In genomic region chr5:94746731-94747124, GRCh38 we compare ENCODE assay signal across 1 cellular context.
TF ChIP-seq lines count a peak whose summit lies in the region.

No MANE protein-coding gene starts in this region.

TF ChIP-seq in GM12878, 131 proteins besides CTCF, POLR2A, EP300 and RAD21 (continued from another document and continues in another):
- no peak for TF ChIP-seq CEBPZ (IDR thresholded peaks at IDR 0.05; ENCODE audit: low read depth, low read length)
- TF ChIP-seq E4F1 (IDR thresholded peaks at IDR 0.05; ENCODE audit: borderline replicate concordance, partially characterized antibody): no peak
- peak; percentile 80 for TF ChIP-seq EED (IDR thresholded peaks at IDR 0.05; ENCODE audit: low read depth)
- peak; percentile 77 for TF ChIP-seq IKZF1 (conservative IDR thresholded peaks at IDR 0.05)
- TF ChIP-seq RUNX3 (IDR thresholded peaks at IDR 0.05; ENCODE audit: low read length): peak; percentile 83
- TF ChIP-seq HSF1 (IDR thresholded peaks at IDR 0.05; ENCODE audit: low read depth, low read length): no peak
- TF ChIP-seq ZNF384 (IDR thresholded peaks at IDR 0.05; ENCODE audit: borderline replicate concordance, low read depth, low read length): no peak
- no peak for TF ChIP-seq ELK1 (IDR thresholded peaks at IDR 0.05; ENCODE audit: low read depth, low read length)
- TF ChIP-seq CREB1 (IDR thresholded peaks at IDR 0.05; ENCODE audit: low read depth): no peak
- TF ChIP-seq IRF3 (IDR thresholded peaks at IDR 0.05): no peak
- TF ChIP-seq E2F8 (IDR thresholded peaks at IDR 0.05; ENCODE audit: low read depth, partially characterized antibody): no peak
- TF ChIP-seq SIX5 (IDR thresholded peaks at IDR 0.05; ENCODE audit: low read depth, low read length, severe bottlenecking): no peak
- TF ChIP-seq NKRF (conservative IDR thresholded peaks at IDR 0.05): no peak
- no peak for TF ChIP-seq ZNF592 (IDR thresholded peaks at IDR 0.05)
- no peak for TF ChIP-seq NFYA (IDR thresholded peaks at IDR 0.05; ENCODE audit: borderline replicate concordance, low read depth, low read length)
- peak; percentile 4 for TF ChIP-seq DPF2 (IDR thresholded peaks at IDR 0.05)
- no peak for TF ChIP-seq BRCA1 (IDR thresholded peaks at IDR 0.05; ENCODE audit: low read depth, low read length)
- no peak for TF ChIP-seq TCF7 (IDR thresholded peaks at IDR 0.05; ENCODE audit: borderline replicate concordance)
- TF ChIP-seq SUPT20H (IDR thresholded peaks at IDR 0.05; ENCODE audit: borderline replicate concordance, control insufficient read depth, low read depth, low read length): no peak
- no peak for TF ChIP-seq ZNF24 (IDR thresholded peaks at IDR 0.05)
- no peak for TF ChIP-seq RCOR1 (conservative IDR thresholded peaks at IDR 0.05; ENCODE audit: low read depth, low read length)
- TF ChIP-seq CEBPB (IDR thresholded peaks at IDR 0.05; ENCODE audit: borderline replicate concordance in 1 of 2, low read depth in 2 of 2, low read length in 2 of 2): peak in 1 of 2 experiments; percentile 57; a peak in 1 of 4 replicates
- no peak for TF ChIP-seq EZH2 (IDR thresholded peaks at IDR 0.05; ENCODE audit: borderline replicate concordance, control insufficient read depth, low read depth, low read length)
- no peak; the same call in 1 of the 2 replicates for TF ChIP-seq RELB (IDR thresholded peaks at IDR 0.05; ENCODE audit: low read depth)
- no peak for TF ChIP-seq ATF2 (IDR thresholded peaks at IDR 0.05; ENCODE audit: low read length)
